8 cellular contexts compared by ENCODE assay signal in the genomic region with DNA sequence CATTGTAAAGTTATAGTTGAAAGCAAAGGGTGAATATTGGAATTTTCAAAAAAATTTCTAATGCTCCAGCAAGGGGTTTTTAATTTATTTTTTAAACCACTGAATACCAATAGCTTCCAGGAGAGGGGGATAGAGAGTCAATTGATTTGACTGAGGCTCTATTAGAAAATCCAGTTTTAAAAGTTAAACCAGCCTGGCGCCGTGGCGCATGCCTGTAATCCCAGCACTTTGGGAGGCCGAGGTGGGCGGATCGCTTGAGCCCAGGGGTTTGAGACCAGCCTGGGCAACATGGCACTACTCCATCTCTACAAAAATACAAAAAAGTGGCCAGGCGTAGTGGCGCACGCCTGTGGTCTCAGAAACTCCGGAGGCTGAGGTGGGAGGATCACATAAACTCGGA.
DNase-seq lines count a peak whose midpoint lies in the region; ATAC-seq and TF ChIP-seq lines count a peak whose summit lies in the region.

No MANE protein-coding gene starts in this region.

- no peak overlapping the region for H3K4me3 Mint-ChIP-seq in CD4-positive, alpha-beta memory T cell
- H3K4me3 Mint-ChIP-seq in WTC11 (no peak overlapping the region), type B pancreatic cell (no peak overlapping the region)

- H3K9me3 Mint-ChIP-seq in CD4-positive, alpha-beta memory T cell: no peaks in the 10 kb centered on the region
- H3K9me3 Mint-ChIP-seq in WTC11 (peaks cover 19% of the 10 kb centered on the region), type B pancreatic cell (no peaks in the 10 kb centered on the region)

- no peak overlapping the region for H3K4me3 ChIP-seq in CD4-positive, alpha-beta memory T cell (ENCODE audit: low read length in 2 of 2)
- H3K4me3 ChIP-seq in HFF-Myc (replicated peaks; ENCODE audit: low read depth, low read length): no peak overlapping the region

- no peaks in the 10 kb centered on the region for H3K36me3 ChIP-seq in CD4-positive, alpha-beta memory T cell (ENCODE audit: insufficient read depth, low read length)

- no peaks in the 10 kb centered on the region for H3K27me3 ChIP-seq in CD4-positive, alpha-beta memory T cell (ENCODE audit: insufficient read depth, low read length)

- peaks cover 2 to 3% of the 10 kb centered on the region in 2 donors for H3K27me3 Mint-ChIP-seq in CD4-positive, alpha-beta memory T cell
- H3K27me3 Mint-ChIP-seq in WTC11 (ENCODE audit: low read depth): no peaks in the 10 kb centered on the region
- no peaks in the 10 kb centered on the region for H3K27me3 Mint-ChIP-seq in type B pancreatic cell

- H3K4me1 Mint-ChIP-seq in CD4-positive, alpha-beta memory T cell: no peaks in the 10 kb centered on the region
- peaks cover 62% of the 10 kb centered on the region for H3K4me1 Mint-ChIP-seq in WTC11
- peaks cover 7% of the 10 kb centered on the region for H3K4me1 Mint-ChIP-seq in type B pancreatic cell (ENCODE audit: unreplicated experiment)

- CTCF ChIA-PET in CD4-positive, alpha-beta memory T cell (lab: Charles Lee; ENCODE audit: partially characterized antibody): interaction anchor here (0.6 to 2.8 kb wide), 9 partner anchors 9 to 980 kb away, joined by 3 to 9 read pairs (median 4); no protein-coding TSS in a partner anchor
- CTCF ChIA-PET in WTC11 (lab: Charles Lee): interaction anchor here (0.9 to 2.3 kb wide), 8 partner anchors 9 to 550 kb away, joined by 3 to 10 read pairs (median 4); no protein-coding TSS in a partner anchor

- H3K36me3 Mint-ChIP-seq in CD4-positive, alpha-beta memory T cell: no peaks in the 10 kb centered on the region
- H3K36me3 Mint-ChIP-seq in WTC11 (peaks cover 13% of the 10 kb centered on the region), type B pancreatic cell (no peaks in the 10 kb centered on the region)

- DNase-seq in CD4-positive, alpha-beta memory T cell: peak in 4 of 5 donors; percentile 15 to 36 (median 22)
- DNase-seq in HFF-Myc (ENCODE audit: extremely low read depth, low read depth): no peak
- peak; percentile 31 for DNase-seq in WTC11 (ENCODE audit: low spot score)
- peak; percentile 59 for DNase-seq in inferior parietal cortex (ENCODE audit: extremely low spot score)
- DNase-seq in type B pancreatic cell (ENCODE audit: extremely low spot score, unreplicated experiment): no peak
- no peak for DNase-seq in GM19238 (ENCODE audit: insufficient read length, low spot score)
- no peak for DNase-seq in anterior cingulate cortex (lab: John Stamatoyannopoulos, UW)

- no peak overlapping the region for H3K27ac Mint-ChIP-seq in CD4-positive, alpha-beta memory T cell
- H3K27ac Mint-ChIP-seq in WTC11: no peak overlapping the region
- no peak overlapping the region for H3K27ac Mint-ChIP-seq in type B pancreatic cell

- no peaks in the 10 kb centered on the region for H3K9me3 ChIP-seq in CD4-positive, alpha-beta memory T cell (ENCODE audit: control insufficient read depth in 1 of 2, low read length in 2 of 2)

- ATAC-seq in WTC11 (peak; percentile 23; the same call in 1 of the 2 replicates), HG03280 (IDR thresholded peaks at IDR 0.05; ENCODE audit: unreplicated experiment) (no peak)

- no peaks in the 10 kb centered on the region for H3K4me1 ChIP-seq in CD4-positive, alpha-beta memory T cell (ENCODE audit: insufficient read depth, low read length)

- H3K27ac ChIP-seq in CD4-positive, alpha-beta memory T cell (ENCODE audit: low read depth, low read length): no peak overlapping the region

- POLR2A ChIA-PET in CD4-positive, alpha-beta memory T cell (lab: Charles Lee; ENCODE audit: partially characterized antibody): no interaction called here
- POLR2A ChIA-PET in WTC11 (lab: Charles Lee): no interaction called here

- TF ChIP-seq CTCF in HFF-Myc (IDR thresholded peaks at IDR 0.05; ENCODE audit: low read depth, low read length, missing control alignments) (peak; percentile 45), WTC11 (IDR thresholded peaks at IDR 0.05) (no peak; the same call in none of the 2 replicates), type B pancreatic cell (conservative IDR thresholded peaks at IDR 0.05) (peak; percentile 84)

- intact Hi-C loops in CD4-positive, alpha-beta memory T cell (cut with micrococcal nuclease): loop anchor here (5.0 to 10.0 kb wide), 4 partner anchors 323 to 722 kb away; no protein-coding TSS in a partner anchor

TF ChIP-seq in WTC11, 78 proteins besides CTCF, POLR2A, EP300 and RAD21 (continues in another document):
- TF ChIP-seq TCF7 (CRISPR knock-in tag; IDR thresholded peaks at IDR 0.05; ENCODE audit: low read depth) (no peak), NFYB (CRISPR knock-in tag; conservative IDR thresholded peaks at IDR 0.05; ENCODE audit: low read depth) (no peak), ZNF263 (CRISPR knock-in tag; IDR thresholded peaks at IDR 0.05; ENCODE audit: low read depth) (no peak), ELF4 (CRISPR knock-in tag; IDR thresholded peaks at IDR 0.05; ENCODE audit: low read depth) (no peak), ZNF219 (CRISPR knock-in tag; IDR thresholded peaks at IDR 0.05; ENCODE audit: borderline replicate concordance) (no peak), HMGA2 (CRISPR knock-in tag; IDR thresholded peaks at IDR 0.05) (no peak), ESRRA (CRISPR knock-in tag; IDR thresholded peaks at IDR 0.05; ENCODE audit: borderline replicate concordance) (no peak), ZNF396 (CRISPR knock-in tag; IDR thresholded peaks at IDR 0.05; ENCODE audit: borderline replicate concordance) (no peak), CREM (CRISPR knock-in tag; IDR thresholded peaks at IDR 0.05) (no peak)
- TF ChIP-seq, protein P1, sequence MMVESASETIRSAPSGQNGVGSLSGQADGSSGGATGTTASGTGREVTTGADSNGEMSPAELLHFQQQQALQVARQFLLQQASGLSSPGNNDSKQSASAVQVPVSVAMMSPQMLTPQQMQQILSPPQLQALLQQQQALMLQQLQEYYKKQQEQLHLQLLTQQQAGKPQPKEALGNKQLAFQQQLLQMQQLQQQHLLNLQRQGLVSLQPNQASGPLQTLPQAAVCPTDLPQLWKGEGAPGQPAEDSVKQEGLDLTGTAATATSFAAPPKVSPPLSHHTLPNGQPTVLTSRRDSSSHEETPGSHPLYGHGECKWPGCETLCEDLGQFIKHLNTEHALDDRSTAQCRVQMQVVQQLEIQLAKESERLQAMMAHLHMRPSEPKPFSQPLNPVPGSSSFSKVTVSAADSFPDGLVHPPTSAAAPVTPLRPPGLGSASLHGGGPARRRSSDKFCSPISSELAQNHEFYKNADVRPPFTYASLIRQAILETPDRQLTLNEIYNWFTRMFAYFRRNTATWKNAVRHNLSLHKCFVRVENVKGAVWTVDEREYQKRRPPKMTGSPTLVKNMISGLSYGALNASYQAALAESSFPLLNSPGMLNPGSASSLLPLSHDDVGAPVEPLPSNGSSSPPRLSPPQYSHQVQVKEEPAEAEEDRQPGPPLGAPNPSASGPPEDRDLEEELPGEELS (CRISPR knock-in tag; IDR thresholded peaks at IDR 0.05): no peak
- TF ChIP-seq, protein P2, sequence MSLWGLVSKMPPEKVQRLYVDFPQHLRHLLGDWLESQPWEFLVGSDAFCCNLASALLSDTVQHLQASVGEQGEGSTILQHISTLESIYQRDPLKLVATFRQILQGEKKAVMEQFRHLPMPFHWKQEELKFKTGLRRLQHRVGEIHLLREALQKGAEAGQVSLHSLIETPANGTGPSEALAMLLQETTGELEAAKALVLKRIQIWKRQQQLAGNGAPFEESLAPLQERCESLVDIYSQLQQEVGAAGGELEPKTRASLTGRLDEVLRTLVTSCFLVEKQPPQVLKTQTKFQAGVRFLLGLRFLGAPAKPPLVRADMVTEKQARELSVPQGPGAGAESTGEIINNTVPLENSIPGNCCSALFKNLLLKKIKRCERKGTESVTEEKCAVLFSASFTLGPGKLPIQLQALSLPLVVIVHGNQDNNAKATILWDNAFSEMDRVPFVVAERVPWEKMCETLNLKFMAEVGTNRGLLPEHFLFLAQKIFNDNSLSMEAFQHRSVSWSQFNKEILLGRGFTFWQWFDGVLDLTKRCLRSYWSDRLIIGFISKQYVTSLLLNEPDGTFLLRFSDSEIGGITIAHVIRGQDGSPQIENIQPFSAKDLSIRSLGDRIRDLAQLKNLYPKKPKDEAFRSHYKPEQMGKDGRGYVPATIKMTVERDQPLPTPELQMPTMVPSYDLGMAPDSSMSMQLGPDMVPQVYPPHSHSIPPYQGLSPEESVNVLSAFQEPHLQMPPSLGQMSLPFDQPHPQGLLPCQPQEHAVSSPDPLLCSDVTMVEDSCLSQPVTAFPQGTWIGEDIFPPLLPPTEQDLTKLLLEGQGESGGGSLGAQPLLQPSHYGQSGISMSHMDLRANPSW (CRISPR knock-in tag; conservative IDR thresholded peaks at IDR 0.05; ENCODE audit: low read depth): no peak
- TF ChIP-seq, protein P3, sequence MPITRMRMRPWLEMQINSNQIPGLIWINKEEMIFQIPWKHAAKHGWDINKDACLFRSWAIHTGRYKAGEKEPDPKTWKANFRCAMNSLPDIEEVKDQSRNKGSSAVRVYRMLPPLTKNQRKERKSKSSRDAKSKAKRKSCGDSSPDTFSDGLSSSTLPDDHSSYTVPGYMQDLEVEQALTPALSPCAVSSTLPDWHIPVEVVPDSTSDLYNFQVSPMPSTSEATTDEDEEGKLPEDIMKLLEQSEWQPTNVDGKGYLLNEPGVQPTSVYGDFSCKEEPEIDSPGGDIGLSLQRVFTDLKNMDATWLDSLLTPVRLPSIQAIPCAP (CRISPR knock-in tag; IDR thresholded peaks at IDR 0.05): no peak
- TF ChIP-seq, protein P4, sequence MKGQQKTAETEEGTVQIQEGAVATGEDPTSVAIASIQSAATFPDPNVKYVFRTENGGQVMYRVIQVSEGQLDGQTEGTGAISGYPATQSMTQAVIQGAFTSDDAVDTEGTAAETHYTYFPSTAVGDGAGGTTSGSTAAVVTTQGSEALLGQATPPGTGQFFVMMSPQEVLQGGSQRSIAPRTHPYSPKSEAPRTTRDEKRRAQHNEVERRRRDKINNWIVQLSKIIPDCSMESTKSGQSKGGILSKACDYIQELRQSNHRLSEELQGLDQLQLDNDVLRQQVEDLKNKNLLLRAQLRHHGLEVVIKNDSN (CRISPR knock-in tag; IDR thresholded peaks at IDR 0.05): no peak
- TF ChIP-seq, protein P5, sequence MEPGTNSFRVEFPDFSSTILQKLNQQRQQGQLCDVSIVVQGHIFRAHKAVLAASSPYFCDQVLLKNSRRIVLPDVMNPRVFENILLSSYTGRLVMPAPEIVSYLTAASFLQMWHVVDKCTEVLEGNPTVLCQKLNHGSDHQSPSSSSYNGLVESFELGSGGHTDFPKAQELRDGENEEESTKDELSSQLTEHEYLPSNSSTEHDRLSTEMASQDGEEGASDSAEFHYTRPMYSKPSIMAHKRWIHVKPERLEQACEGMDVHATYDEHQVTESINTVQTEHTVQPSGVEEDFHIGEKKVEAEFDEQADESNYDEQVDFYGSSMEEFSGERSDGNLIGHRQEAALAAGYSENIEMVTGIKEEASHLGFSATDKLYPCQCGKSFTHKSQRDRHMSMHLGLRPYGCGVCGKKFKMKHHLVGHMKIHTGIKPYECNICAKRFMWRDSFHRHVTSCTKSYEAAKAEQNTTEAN (CRISPR knock-in tag; IDR thresholded peaks at IDR 0.05): no peak

Comparison
In these comparisons a context has a peak if more than half of its experiments do, and no peak if none do; other contexts are left out.
1. DNase-seq: peak in CD4-positive, alpha-beta memory T cell (4 of 5), WTC11 (single experiment) and inferior parietal cortex (single experiment); none in HFF-Myc (single experiment), type B pancreatic cell (single experiment), GM19238 (single experiment) and anterior cingulate cortex (0 of 58).